In genomic region chr10:95325863-95326262, GRCh38 we compare ENCODE assay signal across 24 cellular contexts.
"Had no signal": no experiment of that assay in that cellular context is flagged by ENCODE, and none has a peak within 500 bp of the region (broad histone marks: within the 10 kb centered on the region; RNA-seq: fewer than 3 reads in every experiment).

No MANE protein-coding gene starts in this region.

- H3K27ac ChIP-seq: body of pancreas had no signal

- DNase-seq: activated CD4-positive, alpha-beta T cell treated with anti-CD3 and anti-CD28 coated beads, Interleukin-2, amount 10 ng/mL, durations not matched to agents 24 days and 14 days; activated CD4-positive, alpha-beta T cell treated with anti-CD3 and anti-CD28 coated beads, Interleukin-2, amount 50 U/mL, for 48 hours; activated CD4-positive, CD25-positive, alpha-beta regulatory T cell treated with anti-CD3 and anti-CD28 coated beads, Interleukin-2, amount 50 U/mL, for 72 hours; activated CD8-positive, alpha-beta memory T cell treated with anti-CD3 and anti-CD28 coated beads, Interleukin-2, amount 10 ng/mL, durations not matched to agents 7 days and 5 days; activated effector memory CD4-positive, alpha-beta T cell treated with Interleukin-2 at 50 U/mL for 16 hours; activated naive CD4-positive, alpha-beta T cell; activated naive CD8-positive, alpha-beta T cell treated with anti-CD3 and anti-CD28 coated beads, Interleukin-2, amount 50 U/mL, for 24 hours; activated T-cell treated with anti-CD3 and anti-CD28 coated beads, Interleukin-2, amount 50 U/mL, for 24 hours; amniotic stem cell; MM.1S; NCI-H1105; NCI-H1436; NCI-H187; NCI-H2081; NCI-H446; NCI-H524; SIG-M5; T-helper 17 cell; T-helper 9 cell had no signal

- H3K27me3 ChIP-seq: ascending aorta, body of pancreas, Peyer's patch had no signal

- H3K9me3 ChIP-seq: ascending aorta, body of pancreas, Peyer's patch had no signal

- H3K36me3 ChIP-seq: Peyer's patch had no signal

- H3K4me1 ChIP-seq: body of pancreas had no signal

- H3K4me3 ChIP-seq: ascending aorta, body of pancreas, Peyer's patch had no signal

- ATAC-seq: activated CD8-positive, alpha-beta memory T cell treated with anti-CD3 and anti-CD28 coated beads, Interleukin-2, amount 10 ng/mL, durations not matched to agents 7 days and 5 days; activated naive CD4-positive, alpha-beta T cell treated with anti-CD3 and anti-CD28 coated beads, Interleukin-2, amount 50 U/mL, for 72 hours; activated naive CD8-positive, alpha-beta T cell treated with anti-CD3 and anti-CD28 coated beads, Interleukin-2, amount 50 U/mL, for 24 hours; body of pancreas; T-helper 17 cell; WTC11 had no signal
